ENCODE assay signal across 8 cellular contexts in the genomic region with DNA sequence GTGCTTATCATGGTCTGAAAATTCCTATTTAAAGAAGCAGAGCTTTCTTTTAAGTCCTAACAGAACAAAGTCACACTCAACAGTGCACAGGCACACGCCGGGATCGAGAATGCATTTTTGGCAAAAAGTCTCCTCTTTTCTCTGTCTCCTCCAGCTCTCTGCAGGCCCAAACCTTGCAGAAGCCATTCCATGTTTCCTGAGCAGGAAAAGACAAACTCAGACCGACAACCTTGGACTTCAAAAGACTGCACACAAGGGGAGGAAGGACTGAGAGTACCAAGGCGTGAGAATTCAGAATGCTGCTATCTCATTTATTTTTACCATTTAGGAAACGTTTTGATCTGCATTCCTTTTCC.
DNase-seq lines count a peak whose midpoint lies in the region; ATAC-seq and TF ChIP-seq lines count a peak whose summit lies in the region.

No MANE protein-coding gene starts in this region.

- TF ChIP-seq CTCF in GM23338 (conservative IDR thresholded peaks at IDR 0.05; ENCODE audit: low read depth in 2 of 2) (no peak), WTC11 (IDR thresholded peaks at IDR 0.05) (no peak), glutamatergic neuron (IDR thresholded peaks at IDR 0.05; ENCODE audit: partially characterized antibody, unreplicated experiment) (no peak), spleen (IDR thresholded peaks at IDR 0.05 in 8 of 11, conservative IDR thresholded peaks at IDR 0.05 in 3 of 11) (no peak)

- intact Hi-C loops in spleen (cut with DNase I; ENCODE audit: low total_unique reads): loop anchor here (5.0 to 10.0 kb wide), 2 partner anchors 416 to 533 kb away; a partner anchor contains a TSS

- WGBS in spleen, 5 donors: 29 to 48% (median 39%) methylated on average over 6 of the region's 6 CpGs

- H3F3A ChIP-seq in GM23338 (replicated peaks; ENCODE audit: low read depth): no peaks in the 10 kb centered on the region

- H3K27ac ChIP-seq in GM23338 (ENCODE audit: low read depth) (peak overlapping the region; percentile 94), spleen (peak overlapping the region; percentile 95 to 99 (median 96))

- peaks cover 10% of the 10 kb centered on the region for H3K27me3 Mint-ChIP-seq in GM23338 (ENCODE audit: insufficient read depth, low read depth, poor library complexity)
- H3K27me3 Mint-ChIP-seq in WTC11 (ENCODE audit: low read depth): peaks cover 14% of the 10 kb centered on the region
- no peaks in the 10 kb centered on the region for H3K27me3 Mint-ChIP-seq in glutamatergic neuron (ENCODE audit: unreplicated experiment)

- CTCF ChIA-PET in WTC11 (lab: Charles Lee): interaction anchor here (0.6 to 3.2 kb wide), 17 partner anchors 10 to 743 kb away, joined by 3 to 21 read pairs (median 7); a partner anchor contains a TSS

- H4K20me1 ChIP-seq in GM23338 (replicated peaks; ENCODE audit: insufficient read depth): no peaks in the 10 kb centered on the region

- no peaks in the 10 kb centered on the region for H3K9me2 ChIP-seq in GM23338 (ENCODE audit: insufficient read depth)

- DNase-seq in GM23338 (ENCODE audit: low spot score) (no peak), WTC11 (ENCODE audit: low spot score) (no peak), glutamatergic neuron (no peak), spleen (no peak), midbrain (lab: John Stamatoyannopoulos, UW) (no peak), EL (no peak), LoVo (ENCODE audit: low spot score) (no peak)
- DNase-seq in activated CD4-positive, alpha-beta T cell treated with anti-CD3 and anti-CD28 coated beads, Interleukin-2, amount 50 U/mL, for 1 hour: no peak

- no peaks in the 10 kb centered on the region for H3K9me3 Mint-ChIP-seq in GM23338
- no peaks in the 10 kb centered on the region for H3K9me3 Mint-ChIP-seq in WTC11
- H3K9me3 Mint-ChIP-seq in glutamatergic neuron (ENCODE audit: unreplicated experiment): peaks cover 4% of the 10 kb centered on the region

- ATAC-seq in GM23338 (no peak), WTC11 (no peak)

- no peak for TF ChIP-seq POLR2A in spleen (IDR thresholded peaks at IDR 0.05)

- peak overlapping the region; percentile 79 for H3K4me3 Mint-ChIP-seq in GM23338
- H3K4me3 Mint-ChIP-seq in WTC11: peak overlapping the region; percentile 64
- H3K4me3 Mint-ChIP-seq in glutamatergic neuron (ENCODE audit: unreplicated experiment): peak overlapping the region; percentile 83

- H3K79me2 ChIP-seq in GM23338 (replicated peaks; ENCODE audit: insufficient read depth): no peaks in the 10 kb centered on the region

- peak overlapping the region; percentile 88 for H3K4me2 ChIP-seq in GM23338

- POLR2A ChIA-PET in WTC11 (lab: Charles Lee): interaction anchor here (1.0 to 1.3 kb wide), 3 partner anchors 49 to 553 kb away, joined by 3 to 4 read pairs (median 4); a partner anchor contains a TSS

- H3K36me3 Mint-ChIP-seq in GM23338 (ENCODE audit: low read depth): no peaks in the 10 kb centered on the region
- H3K36me3 Mint-ChIP-seq in WTC11: no peaks in the 10 kb centered on the region
- H3K36me3 Mint-ChIP-seq in glutamatergic neuron (ENCODE audit: unreplicated experiment): no peaks in the 10 kb centered on the region

- H3K27ac Mint-ChIP-seq in GM23338 (0 out of 2 replicates have a peak overlapping the region, but pooled peaks have one; percentile 72), WTC11 (peak overlapping the region; percentile 92), glutamatergic neuron (ENCODE audit: unreplicated experiment) (peak overlapping the region; percentile 98)

- H3K27me3 ChIP-seq in GM23338 (ENCODE audit: insufficient read depth): no peaks in the 10 kb centered on the region
- peaks cover 0 to 4% (median 0%) of the 10 kb centered on the region in 7 donors for H3K27me3 ChIP-seq in spleen (replicated peaks in 1 of 7)

- H3K4me1 Mint-ChIP-seq in GM23338 (peaks cover 41% of the 10 kb centered on the region), WTC11 (peaks cover 40% of the 10 kb centered on the region), glutamatergic neuron (ENCODE audit: low read depth, unreplicated experiment) (peaks cover 25% of the 10 kb centered on the region)

- peak overlapping the region; percentile 68 for H3K4me3 ChIP-seq in GM23338
- H3K4me3 ChIP-seq in spleen: peak overlapping the region; percentile 48 to 77 (median 56)

- H2AFZ ChIP-seq in GM23338: peak overlapping the region; percentile 96

- no peaks in the 10 kb centered on the region for H3K9me3 ChIP-seq in spleen

- H3K36me3 ChIP-seq in GM23338 (ENCODE audit: insufficient read depth) (no peaks in the 10 kb centered on the region), spleen (no peaks in the 10 kb centered on the region)

- H3K4me1 ChIP-seq in GM23338 (ENCODE audit: insufficient read depth) (peaks cover 24% of the 10 kb centered on the region), spleen (peaks cover 16 to 53% (median 38%) of the 10 kb centered on the region in 6 donors)

TF ChIP-seq in GM23338, 12 proteins besides CTCF, POLR2A, EP300 and RAD21 (continues in another document):
- no peak for TF ChIP-seq NANOG (IDR thresholded peaks at IDR 0.05; ENCODE audit: borderline replicate concordance)
- TF ChIP-seq CREB1 (CRISPR knock-in tag; IDR thresholded peaks at IDR 0.05; ENCODE audit: low read depth): no peak
- TF ChIP-seq, protein P1, sequence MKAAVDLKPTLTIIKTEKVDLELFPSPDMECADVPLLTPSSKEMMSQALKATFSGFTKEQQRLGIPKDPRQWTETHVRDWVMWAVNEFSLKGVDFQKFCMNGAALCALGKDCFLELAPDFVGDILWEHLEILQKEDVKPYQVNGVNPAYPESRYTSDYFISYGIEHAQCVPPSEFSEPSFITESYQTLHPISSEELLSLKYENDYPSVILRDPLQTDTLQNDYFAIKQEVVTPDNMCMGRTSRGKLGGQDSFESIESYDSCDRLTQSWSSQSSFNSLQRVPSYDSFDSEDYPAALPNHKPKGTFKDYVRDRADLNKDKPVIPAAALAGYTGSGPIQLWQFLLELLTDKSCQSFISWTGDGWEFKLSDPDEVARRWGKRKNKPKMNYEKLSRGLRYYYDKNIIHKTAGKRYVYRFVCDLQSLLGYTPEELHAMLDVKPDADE (IDR thresholded peaks at IDR 0.05): no peak
- TF ChIP-seq POLR2AphosphoS5 (IDR thresholded peaks at IDR 0.05; ENCODE audit: low read depth): no peak
- TF ChIP-seq STAT1 (IDR thresholded peaks at IDR 0.05; ENCODE audit: unreplicated experiment): no peak
- no peak for TF ChIP-seq EZH2 (IDR thresholded peaks at IDR 0.05; ENCODE audit: low read depth, unreplicated experiment)
- no peak for TF ChIP-seq ZNF114 (CRISPR knock-in tag; IDR thresholded peaks at IDR 0.05)

TF ChIP-seq in WTC11, 78 proteins besides CTCF, POLR2A, EP300 and RAD21 (continues in another document):
- no peak for TF ChIP-seq CREB1 (CRISPR knock-in tag; IDR thresholded peaks at IDR 0.05)
- TF ChIP-seq, protein P2, sequence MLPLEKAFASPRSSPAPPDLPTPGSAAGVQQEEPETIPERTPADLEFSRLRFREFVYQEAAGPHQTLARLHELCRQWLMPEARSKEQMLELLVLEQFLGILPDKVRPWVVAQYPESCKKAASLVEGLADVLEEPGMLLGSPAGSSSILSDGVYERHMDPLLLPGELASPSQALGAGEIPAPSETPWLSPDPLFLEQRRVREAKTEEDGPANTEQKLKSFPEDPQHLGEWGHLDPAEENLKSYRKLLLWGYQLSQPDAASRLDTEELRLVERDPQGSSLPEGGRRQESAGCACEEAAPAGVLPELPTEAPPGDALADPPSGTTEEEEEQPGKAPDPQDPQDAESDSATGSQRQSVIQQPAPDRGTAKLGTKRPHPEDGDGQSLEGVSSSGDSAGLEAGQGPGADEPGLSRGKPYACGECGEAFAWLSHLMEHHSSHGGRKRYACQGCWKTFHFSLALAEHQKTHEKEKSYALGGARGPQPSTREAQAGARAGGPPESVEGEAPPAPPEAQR (CRISPR knock-in tag; IDR thresholded peaks at IDR 0.05): no peak
- TF ChIP-seq, protein P3, sequence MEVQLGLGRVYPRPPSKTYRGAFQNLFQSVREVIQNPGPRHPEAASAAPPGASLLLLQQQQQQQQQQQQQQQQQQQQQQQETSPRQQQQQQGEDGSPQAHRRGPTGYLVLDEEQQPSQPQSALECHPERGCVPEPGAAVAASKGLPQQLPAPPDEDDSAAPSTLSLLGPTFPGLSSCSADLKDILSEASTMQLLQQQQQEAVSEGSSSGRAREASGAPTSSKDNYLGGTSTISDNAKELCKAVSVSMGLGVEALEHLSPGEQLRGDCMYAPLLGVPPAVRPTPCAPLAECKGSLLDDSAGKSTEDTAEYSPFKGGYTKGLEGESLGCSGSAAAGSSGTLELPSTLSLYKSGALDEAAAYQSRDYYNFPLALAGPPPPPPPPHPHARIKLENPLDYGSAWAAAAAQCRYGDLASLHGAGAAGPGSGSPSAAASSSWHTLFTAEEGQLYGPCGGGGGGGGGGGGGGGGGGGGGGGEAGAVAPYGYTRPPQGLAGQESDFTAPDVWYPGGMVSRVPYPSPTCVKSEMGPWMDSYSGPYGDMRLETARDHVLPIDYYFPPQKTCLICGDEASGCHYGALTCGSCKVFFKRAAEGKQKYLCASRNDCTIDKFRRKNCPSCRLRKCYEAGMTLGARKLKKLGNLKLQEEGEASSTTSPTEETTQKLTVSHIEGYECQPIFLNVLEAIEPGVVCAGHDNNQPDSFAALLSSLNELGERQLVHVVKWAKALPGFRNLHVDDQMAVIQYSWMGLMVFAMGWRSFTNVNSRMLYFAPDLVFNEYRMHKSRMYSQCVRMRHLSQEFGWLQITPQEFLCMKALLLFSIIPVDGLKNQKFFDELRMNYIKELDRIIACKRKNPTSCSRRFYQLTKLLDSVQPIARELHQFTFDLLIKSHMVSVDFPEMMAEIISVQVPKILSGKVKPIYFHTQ (CRISPR knock-in tag; IDR thresholded peaks at IDR 0.05): no peak
- no peak for TF ChIP-seq ZBTB21 (CRISPR knock-in tag; IDR thresholded peaks at IDR 0.05; ENCODE audit: borderline replicate concordance)
- TF ChIP-seq, protein P4, sequence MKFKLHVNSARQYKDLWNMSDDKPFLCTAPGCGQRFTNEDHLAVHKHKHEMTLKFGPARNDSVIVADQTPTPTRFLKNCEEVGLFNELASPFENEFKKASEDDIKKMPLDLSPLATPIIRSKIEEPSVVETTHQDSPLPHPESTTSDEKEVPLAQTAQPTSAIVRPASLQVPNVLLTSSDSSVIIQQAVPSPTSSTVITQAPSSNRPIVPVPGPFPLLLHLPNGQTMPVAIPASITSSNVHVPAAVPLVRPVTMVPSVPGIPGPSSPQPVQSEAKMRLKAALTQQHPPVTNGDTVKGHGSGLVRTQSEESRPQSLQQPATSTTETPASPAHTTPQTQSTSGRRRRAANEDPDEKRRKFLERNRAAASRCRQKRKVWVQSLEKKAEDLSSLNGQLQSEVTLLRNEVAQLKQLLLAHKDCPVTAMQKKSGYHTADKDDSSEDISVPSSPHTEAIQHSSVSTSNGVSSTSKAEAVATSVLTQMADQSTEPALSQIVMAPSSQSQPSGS (CRISPR knock-in tag; IDR thresholded peaks at IDR 0.05; ENCODE audit: borderline replicate concordance, low read depth): no peak
